In the genomic region with DNA sequence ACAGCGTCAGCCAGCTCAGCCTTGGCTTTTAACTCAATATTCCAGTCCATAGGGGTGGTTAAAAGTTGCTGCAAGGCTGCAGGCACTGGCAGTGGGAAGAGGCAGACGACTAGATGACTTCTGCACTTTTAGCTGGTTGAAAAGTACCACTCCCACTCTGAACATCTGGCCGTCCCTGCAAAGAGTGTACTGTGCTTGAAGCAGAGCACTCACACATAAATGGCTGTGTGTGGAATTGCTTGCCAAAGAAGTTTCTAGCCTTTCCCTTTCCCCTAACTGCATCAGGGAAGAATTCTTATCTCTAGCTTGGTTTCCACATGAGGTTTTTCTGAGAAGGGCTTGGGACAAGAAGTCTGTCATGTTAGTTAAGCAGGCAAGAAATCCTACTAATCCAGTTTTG, we compare ENCODE assay signal across 17 cellular contexts. TPM values are rescaled to one million over a fixed set of nuclear protein-coding genes. Genes with fewer than 3 reads are reported as not detected.
A peak's percentile ranks its signal among the peaks of the same experiment; 100 is the strongest.
DNase-seq lines count a peak whose midpoint lies in the region; ATAC-seq and TF ChIP-seq lines count a peak whose summit lies in the region.
"Had no signal": no experiment of that assay in that cellular context is flagged by ENCODE, and none has a peak within 500 bp of the region (broad histone marks: within the 10 kb centered on the region; RNA-seq: fewer than 3 reads in every experiment).

No MANE protein-coding gene starts in this region.

- POLR2A ChIA-PET in MCF 10A (lab: Yijun Ruan, JAX), result interaction anchor here (0.7 to 1.1 kb wide), 3 partner anchors 18 to 212 kb away, joined by 3 read pairs; no protein-coding TSS in a partner anchor

- H3K27ac ChIP-seq in SK-N-MC (peak overlapping the region; percentile 27), stomach (peak overlapping the region in 1 of 5 donors; percentile 18), prostate gland (peak overlapping the region in 1 of 2 donors; percentile 54), SJCRH30 (no peak overlapping the region)
- H3K27ac ChIP-seq: body of pancreas, parathyroid adenoma, RWPE1, thyroid gland had no signal

- H3K4me3 Mint-ChIP-seq in MCF 10A (ENCODE audit: unreplicated experiment), result no peak overlapping the region
- H3K4me3 Mint-ChIP-seq: CD8-positive, alpha-beta T cell had no signal

- TF ChIP-seq EP300 in stomach (IDR thresholded peaks at IDR 0.05), result no peak

- no peaks in the 10 kb centered on the region for H3K27me3 Mint-ChIP-seq in MCF 10A (ENCODE audit: insufficient read depth, unreplicated experiment)

- no peak for TF ChIP-seq CTCF in MCF 10A (IDR thresholded peaks at IDR 0.05; ENCODE audit: unreplicated experiment)
- TF ChIP-seq CTCF in stomach (IDR thresholded peaks at IDR 0.05), result no peak
- TF ChIP-seq CTCF in prostate gland (IDR thresholded peaks at IDR 0.05), result no peak

- H3K9ac ChIP-seq in SK-N-MC (ENCODE audit: insufficient read length), result no peak overlapping the region
- H3K9ac ChIP-seq: parathyroid adenoma had no signal

- H3K4me3 ChIP-seq in SK-N-MC, result no peak overlapping the region
- no peak overlapping the region for H3K4me3 ChIP-seq in stomach
- H3K4me3 ChIP-seq in prostate gland, result no peak overlapping the region
- H3K4me3 ChIP-seq in SJCRH30, result no peak overlapping the region
- H3K4me3 ChIP-seq: body of pancreas, thyroid gland had no signal

- WGBS in stomach, 5 donors, result 56 to 82% (median 69%) methylated on average over 3 of the region's 3 CpGs
- WGBS in prostate gland, result 50% methylated on average over 3 of the region's 3 CpGs

- H3K9me3 ChIP-seq in SK-N-MC (ENCODE audit: low read depth, low read length) (no peaks in the 10 kb centered on the region), stomach (no peaks in the 10 kb centered on the region), prostate gland (no peaks in the 10 kb centered on the region), SJCRH30 (replicated peaks) (no peaks in the 10 kb centered on the region)
- H3K9me3 ChIP-seq: body of pancreas, thyroid gland had no signal

- CTCF ChIA-PET in MCF 10A (lab: Yijun Ruan, JAX), result no interaction called here

- H3K9me3 Mint-ChIP-seq in MCF 10A (ENCODE audit: unreplicated experiment), result no peaks in the 10 kb centered on the region
- H3K9me3 Mint-ChIP-seq: CD8-positive, alpha-beta T cell had no signal

- H3K36me3 ChIP-seq in SK-N-MC (ENCODE audit: insufficient read depth, low read length), result peaks cover 41% of the 10 kb centered on the region
- peaks cover 43 to 64% (median 61%) of the 10 kb centered on the region in 4 donors for H3K36me3 ChIP-seq in stomach
- H3K36me3 ChIP-seq in prostate gland, result no peaks in the 10 kb centered on the region
- H3K36me3 ChIP-seq in SJCRH30, result peaks cover 24% of the 10 kb centered on the region

- intact Hi-C loops in MCF 10A (cut with micrococcal nuclease) (no loop called here), left ventricle myocardium superior (cut with micrococcal nuclease) (no loop called here), stomach (cut with DNase I; ENCODE audit: low total_unique reads) (no loop called here), prostate gland (cut with DNase I) (no loop called here)

- H3K27ac Mint-ChIP-seq in MCF 10A (ENCODE audit: low read depth, unreplicated experiment), result no peak overlapping the region
- H3K27ac Mint-ChIP-seq: CD8-positive, alpha-beta T cell had no signal

- peak; percentile 61 for ATAC-seq in left ventricle myocardium superior
- ATAC-seq: body of pancreas; CD8-positive, alpha-beta T cell had no signal

- peaks cover 14% of the 10 kb centered on the region for H3K4me1 Mint-ChIP-seq in MCF 10A (ENCODE audit: insufficient read depth, unreplicated experiment)

- H3K4me1 ChIP-seq in stomach (peaks cover 23 to 35% (median 31%) of the 10 kb centered on the region in 4 donors), prostate gland (replicated peaks) (no peaks in the 10 kb centered on the region), SJCRH30 (no peaks in the 10 kb centered on the region)
- H3K4me1 ChIP-seq: parathyroid adenoma had no signal

- DNase-seq in SK-N-MC (ENCODE audit: low read depth, low spot score) (no peak), MCF 10A (ENCODE audit: unreplicated experiment) (no peak), left ventricle myocardium superior (peak; percentile 59), stomach (peak; percentile 3), iPS-NIHi11 (ENCODE audit: low spot score) (no peak), prostate gland (ENCODE audit: low spot score) (no peak), SJCRH30 (no peak)
- DNase-seq: activated CD4-positive, alpha-beta T cell treated with anti-CD3 and anti-CD28 coated beads, Interleukin-2, amount 50 U/mL, for 48 hours; activated effector memory CD4-positive, alpha-beta T cell treated with anti-CD3 and anti-CD28 coated beads, Interleukin-2, amount 50 U/mL, for 16 hours; CD8-positive, alpha-beta T cell; effector CD4-positive, alpha-beta T cell; NCI-H1694; NCI-H526; thyroid gland had no signal

- no peak for TF ChIP-seq POLR2A in stomach (IDR thresholded peaks at IDR 0.05)
- TF ChIP-seq POLR2A in prostate gland (IDR thresholded peaks at IDR 0.05), result no peak

- H3K27me3 ChIP-seq in stomach (peaks cover 0 to under 1% (median 0%) of the 10 kb centered on the region in 3 donors), prostate gland (replicated peaks; ENCODE audit: insufficient read depth) (no peaks in the 10 kb centered on the region), SJCRH30 (no peaks in the 10 kb centered on the region)
- H3K27me3 ChIP-seq: body of pancreas, thyroid gland had no signal

- TSS peak; percentile 46 for BruUV-seq in MCF 10A (replicated peaks; lab: Mats Ljungman, UMichigan)

- peaks cover 70% of the 10 kb centered on the region for H3K36me3 Mint-ChIP-seq in MCF 10A (ENCODE audit: insufficient read depth, unreplicated experiment)

RNA-seq across cellular contexts. Expression of a gene that starts 5.1 kb away (rescaled TPM):
- total RNA-seq in MCF 10A (2022) (31.1 and 36.2 TPM in 2 replicates), left ventricle myocardium superior (97.7 TPM), stomach (100 to 1,000 TPM in 1 of 5 donors, 10 to 100 TPM in 4; 34.4 to 291 (median 50.2) TPM), prostate gland (100 to 1,000 TPM in 1 of 2 donors, 10 to 100 TPM in 1; 74.5 to 113 TPM)
- polyA plus RNA-seq in stomach, result 10 to 100 TPM; 28.4 to 43.1 (median 39.7) TPM
- total RNA-seq in SJCRH30 (2014; rRNA removed; shearing (Covaris generic)), result 19.1 and 21.6 TPM in 2 replicates

RNA-seq across cellular contexts. Expression of a gene that starts 30.1 kb away (rescaled TPM):
- total RNA-seq in MCF 10A (2022) (157 and 164 TPM in 2 replicates), left ventricle myocardium superior (97.1 TPM), stomach (100 to 1,000 TPM in 1 of 5 donors, 10 to 100 TPM in 4; 22.0 to 115 (median 60.0) TPM), prostate gland (100 to 1,000 TPM; 108 to 132 TPM)
- polyA plus RNA-seq in stomach, result 100 to 1,000 TPM in 1 of 3 donors, 10 to 100 TPM in 2; 50.7 to 107 (median 60.2) TPM
- 135 and 143 TPM in 2 replicates for total RNA-seq in SJCRH30 (2014; rRNA removed; shearing (Covaris generic))

RNA-seq across cellular contexts. Expression of a gene that starts 36.6 kb away (rescaled TPM):
- total RNA-seq in MCF 10A (2022), result 21.3 and 24.3 TPM in 2 replicates
- total RNA-seq in left ventricle myocardium superior, result 22.4 TPM
- total RNA-seq in stomach, result 100 to 1,000 TPM in 1 of 5 donors, 10 to 100 TPM in 3, 1 to 10 TPM in 1; 3.5 to 113 (median 28.4) TPM
- 10 to 100 TPM; 15.4 to 17.9 (median 17.5) TPM for polyA plus RNA-seq in stomach
- total RNA-seq in prostate gland, result 10 to 100 TPM; 38.9 to 48.4 TPM
- total RNA-seq in SJCRH30 (2014; rRNA removed; shearing (Covaris generic)), result 16.0 and 17.2 TPM in 2 replicates

Comparison
In these comparisons a context has a peak if more than half of its experiments do, and no peak if none do; other contexts are left out.
1. DNase-seq: peak in left ventricle myocardium superior (single experiment) and stomach (single experiment); none in SK-N-MC (single experiment), MCF 10A (single experiment), iPS-NIHi11 (single experiment), prostate gland (single experiment) and SJCRH30 (0 of 2).